ENCODE assay signal across 1 cellular context in genomic region chr3:4588410-4588809, GRCh38.
TF ChIP-seq lines count a peak whose summit lies in the region.

No MANE protein-coding gene starts in this region.

TF ChIP-seq in GM23338, 12 proteins besides CTCF, POLR2A, EP300 and RAD21 (continued from another document):
- TF ChIP-seq CREB1 (CRISPR knock-in tag; IDR thresholded peaks at IDR 0.05; ENCODE audit: low read depth), result no peak
- no peak for TF ChIP-seq JUNB (IDR thresholded peaks at IDR 0.05; ENCODE audit: unreplicated experiment)
- no peak for TF ChIP-seq POLR2AphosphoS5 (IDR thresholded peaks at IDR 0.05; ENCODE audit: low read depth)
- TF ChIP-seq, protein P1, sequence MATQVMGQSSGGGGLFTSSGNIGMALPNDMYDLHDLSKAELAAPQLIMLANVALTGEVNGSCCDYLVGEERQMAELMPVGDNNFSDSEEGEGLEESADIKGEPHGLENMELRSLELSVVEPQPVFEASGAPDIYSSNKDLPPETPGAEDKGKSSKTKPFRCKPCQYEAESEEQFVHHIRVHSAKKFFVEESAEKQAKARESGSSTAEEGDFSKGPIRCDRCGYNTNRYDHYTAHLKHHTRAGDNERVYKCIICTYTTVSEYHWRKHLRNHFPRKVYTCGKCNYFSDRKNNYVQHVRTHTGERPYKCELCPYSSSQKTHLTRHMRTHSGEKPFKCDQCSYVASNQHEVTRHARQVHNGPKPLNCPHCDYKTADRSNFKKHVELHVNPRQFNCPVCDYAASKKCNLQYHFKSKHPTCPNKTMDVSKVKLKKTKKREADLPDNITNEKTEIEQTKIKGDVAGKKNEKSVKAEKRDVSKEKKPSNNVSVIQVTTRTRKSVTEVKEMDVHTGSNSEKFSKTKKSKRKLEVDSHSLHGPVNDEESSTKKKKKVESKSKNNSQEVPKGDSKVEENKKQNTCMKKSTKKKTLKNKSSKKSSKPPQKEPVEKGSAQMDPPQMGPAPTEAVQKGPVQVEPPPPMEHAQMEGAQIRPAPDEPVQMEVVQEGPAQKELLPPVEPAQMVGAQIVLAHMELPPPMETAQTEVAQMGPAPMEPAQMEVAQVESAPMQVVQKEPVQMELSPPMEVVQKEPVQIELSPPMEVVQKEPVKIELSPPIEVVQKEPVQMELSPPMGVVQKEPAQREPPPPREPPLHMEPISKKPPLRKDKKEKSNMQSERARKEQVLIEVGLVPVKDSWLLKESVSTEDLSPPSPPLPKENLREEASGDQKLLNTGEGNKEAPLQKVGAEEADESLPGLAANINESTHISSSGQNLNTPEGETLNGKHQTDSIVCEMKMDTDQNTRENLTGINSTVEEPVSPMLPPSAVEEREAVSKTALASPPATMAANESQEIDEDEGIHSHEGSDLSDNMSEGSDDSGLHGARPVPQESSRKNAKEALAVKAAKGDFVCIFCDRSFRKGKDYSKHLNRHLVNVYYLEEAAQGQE (IDR thresholded peaks at IDR 0.05; ENCODE audit: unreplicated experiment), result no peak
- TF ChIP-seq, protein P2, sequence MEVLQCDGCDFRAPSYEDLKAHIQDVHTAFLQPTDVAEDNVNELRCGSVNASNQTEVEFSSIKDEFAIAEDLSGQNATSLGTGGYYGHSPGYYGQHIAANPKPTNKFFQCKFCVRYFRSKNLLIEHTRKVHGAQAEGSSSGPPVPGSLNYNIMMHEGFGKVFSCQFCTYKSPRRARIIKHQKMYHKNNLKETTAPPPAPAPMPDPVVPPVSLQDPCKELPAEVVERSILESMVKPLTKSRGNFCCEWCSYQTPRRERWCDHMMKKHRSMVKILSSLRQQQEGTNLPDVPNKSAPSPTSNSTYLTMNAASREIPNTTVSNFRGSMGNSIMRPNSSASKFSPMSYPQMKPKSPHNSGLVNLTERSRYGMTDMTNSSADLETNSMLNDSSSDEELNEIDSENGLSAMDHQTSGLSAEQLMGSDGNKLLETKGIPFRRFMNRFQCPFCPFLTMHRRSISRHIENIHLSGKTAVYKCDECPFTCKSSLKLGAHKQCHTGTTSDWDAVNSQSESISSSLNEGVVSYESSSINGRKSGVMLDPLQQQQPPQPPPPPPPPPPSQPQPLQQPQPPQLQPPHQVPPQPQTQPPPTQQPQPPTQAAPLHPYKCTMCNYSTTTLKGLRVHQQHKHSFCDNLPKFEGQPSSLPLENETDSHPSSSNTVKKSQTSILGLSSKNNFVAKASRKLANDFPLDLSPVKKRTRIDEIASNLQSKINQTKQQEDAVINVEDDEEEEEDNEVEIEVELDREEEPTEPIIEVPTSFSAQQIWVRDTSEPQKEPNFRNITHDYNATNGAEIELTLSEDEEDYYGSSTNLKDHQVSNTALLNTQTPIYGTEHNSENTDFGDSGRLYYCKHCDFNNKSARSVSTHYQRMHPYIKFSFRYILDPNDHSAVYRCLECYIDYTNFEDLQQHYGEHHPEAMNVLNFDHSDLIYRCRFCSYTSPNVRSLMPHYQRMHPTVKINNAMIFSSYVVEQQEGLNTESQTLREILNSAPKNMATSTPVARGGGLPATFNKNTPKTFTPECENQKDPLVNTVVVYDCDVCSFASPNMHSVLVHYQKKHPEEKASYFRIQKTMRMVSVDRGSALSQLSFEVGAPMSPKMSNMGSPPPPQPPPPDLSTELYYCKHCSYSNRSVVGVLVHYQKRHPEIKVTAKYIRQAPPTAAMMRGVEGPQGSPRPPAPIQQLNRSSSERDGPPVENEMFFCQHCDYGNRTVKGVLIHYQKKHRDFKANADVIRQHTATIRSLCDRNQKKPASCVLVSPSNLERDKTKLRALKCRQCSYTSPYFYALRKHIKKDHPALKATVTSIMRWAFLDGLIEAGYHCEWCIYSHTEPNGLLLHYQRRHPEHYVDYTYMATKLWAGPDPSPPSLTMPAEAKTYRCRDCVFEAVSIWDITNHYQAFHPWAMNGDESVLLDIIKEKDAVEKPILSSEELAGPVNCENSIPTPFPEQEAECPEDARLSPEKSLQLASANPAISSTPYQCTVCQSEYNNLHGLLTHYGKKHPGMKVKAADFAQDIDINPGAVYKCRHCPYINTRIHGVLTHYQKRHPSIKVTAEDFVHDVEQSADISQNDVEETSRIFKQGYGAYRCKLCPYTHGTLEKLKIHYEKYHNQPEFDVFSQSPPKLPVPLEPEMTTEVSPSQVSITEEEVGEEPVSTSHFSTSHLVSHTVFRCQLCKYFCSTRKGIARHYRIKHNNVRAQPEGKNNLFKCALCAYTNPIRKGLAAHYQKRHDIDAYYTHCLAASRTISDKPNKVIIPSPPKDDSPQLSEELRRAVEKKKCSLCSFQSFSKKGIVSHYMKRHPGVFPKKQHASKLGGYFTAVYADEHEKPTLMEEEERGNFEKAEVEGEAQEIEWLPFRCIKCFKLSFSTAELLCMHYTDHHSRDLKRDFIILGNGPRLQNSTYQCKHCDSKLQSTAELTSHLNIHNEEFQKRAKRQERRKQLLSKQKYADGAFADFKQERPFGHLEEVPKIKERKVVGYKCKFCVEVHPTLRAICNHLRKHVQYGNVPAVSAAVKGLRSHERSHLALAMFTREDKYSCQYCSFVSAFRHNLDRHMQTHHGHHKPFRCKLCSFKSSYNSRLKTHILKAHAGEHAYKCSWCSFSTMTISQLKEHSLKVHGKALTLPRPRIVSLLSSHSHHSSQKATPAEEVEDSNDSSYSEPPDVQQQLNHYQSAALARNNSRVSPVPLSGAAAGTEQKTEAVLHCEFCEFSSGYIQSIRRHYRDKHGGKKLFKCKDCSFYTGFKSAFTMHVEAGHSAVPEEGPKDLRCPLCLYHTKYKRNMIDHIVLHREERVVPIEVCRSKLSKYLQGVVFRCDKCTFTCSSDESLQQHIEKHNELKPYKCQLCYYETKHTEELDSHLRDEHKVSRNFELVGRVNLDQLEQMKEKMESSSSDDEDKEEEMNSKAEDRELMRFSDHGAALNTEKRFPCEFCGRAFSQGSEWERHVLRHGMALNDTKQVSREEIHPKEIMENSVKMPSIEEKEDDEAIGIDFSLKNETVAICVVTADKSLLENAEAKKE (CRISPR knock-in tag; IDR thresholded peaks at IDR 0.05), result no peak
- no peak for TF ChIP-seq EZH2phosphoT487 (IDR thresholded peaks at IDR 0.05; ENCODE audit: unreplicated experiment)
